2 cellular contexts compared by ENCODE assay signal in the genomic region with DNA sequence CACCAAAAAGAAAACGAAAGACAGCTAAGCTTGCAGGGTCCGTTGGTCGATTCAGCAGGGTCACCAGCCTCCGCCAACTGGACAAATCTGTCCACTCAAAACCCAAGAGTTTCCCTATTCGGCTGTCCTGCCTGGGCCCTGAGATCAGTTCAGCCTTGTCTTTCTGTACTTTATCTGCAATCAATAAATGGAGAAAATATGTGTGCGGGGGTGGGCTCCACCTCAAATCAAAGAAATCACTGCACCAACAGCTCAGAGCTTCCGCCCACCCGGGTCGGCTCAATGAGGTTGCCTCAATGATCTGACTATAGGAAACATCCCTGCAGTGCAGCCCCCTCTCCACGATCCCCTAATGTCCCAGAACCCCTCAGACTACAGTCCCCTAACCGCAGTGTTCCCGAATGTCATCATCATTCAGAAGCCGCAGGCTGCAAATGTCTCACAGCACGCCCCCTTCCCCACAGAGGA.
TF ChIP-seq lines count a peak whose summit lies in the region.

No MANE protein-coding gene starts in this region.

TF ChIP-seq in A549, 52 proteins besides CTCF, POLR2A, EP300 and RAD21:
- TF ChIP-seq KDM5A (IDR thresholded peaks at IDR 0.05) (peak; percentile 71; the same call in 1 of the 2 replicates), ZC3H11A (IDR thresholded peaks at IDR 0.05) (no peak)

TF ChIP-seq in endothelial cell of umbilical vein, 7 proteins besides CTCF, POLR2A, EP300 and RAD21:
- no peak for TF ChIP-seq POLR2AphosphoS5 (IDR thresholded peaks at IDR 0.05; ENCODE audit: insufficient read depth, low read depth, low read length)
- TF ChIP-seq FOS (IDR thresholded peaks at IDR 0.05; ENCODE audit: borderline replicate concordance, insufficient read depth, low read length), result no peak
